In the genomic region with DNA sequence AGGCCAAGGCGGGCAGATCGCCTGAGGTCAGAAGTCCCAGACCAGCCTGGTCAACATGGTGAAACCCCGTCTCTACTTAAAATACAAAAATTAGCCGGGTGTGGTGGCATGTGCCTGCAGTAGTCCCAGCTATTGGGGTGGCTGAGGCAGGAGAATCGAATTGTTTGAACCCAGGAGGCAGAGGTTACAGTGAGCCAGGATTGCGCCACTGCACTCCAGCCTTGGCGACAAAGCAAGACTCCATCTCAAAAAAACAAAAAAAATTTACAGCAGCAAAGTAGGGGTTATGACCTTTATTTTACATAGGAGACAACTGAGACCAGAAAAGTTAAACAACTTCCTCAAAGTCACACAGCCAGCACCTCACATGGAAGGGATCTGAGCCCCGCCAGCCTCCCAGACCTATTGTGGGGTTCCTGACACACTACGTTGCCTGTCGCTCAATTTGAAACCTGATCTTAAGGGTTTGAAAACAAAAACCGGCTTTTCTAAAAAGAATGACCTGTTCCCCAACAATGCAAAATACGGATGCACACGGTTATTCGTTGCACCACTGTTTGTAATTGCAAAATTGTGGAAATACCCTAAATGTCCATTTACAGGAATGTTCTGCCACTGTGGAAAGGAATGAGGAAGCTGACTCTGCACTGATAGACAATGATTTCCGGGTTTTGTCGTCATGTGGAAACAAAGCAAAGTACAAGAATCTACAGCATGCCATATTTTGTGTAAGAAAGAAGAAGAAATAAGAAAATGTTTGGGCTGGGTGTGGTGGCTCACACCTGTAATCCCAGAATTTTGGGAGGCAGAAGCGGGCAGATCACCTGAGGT, we compare ENCODE assay signal across 11 cellular contexts.
A peak's percentile ranks its signal among the peaks of the same experiment; 100 is the strongest.
DNase-seq lines count a peak whose midpoint lies in the region; ATAC-seq, FAIRE-seq and TF ChIP-seq lines count a peak whose summit lies in the region.
"Had no signal": no experiment of that assay in that cellular context is flagged by ENCODE, and none has a peak within 500 bp of the region (broad histone marks: within the 10 kb centered on the region; RNA-seq: fewer than 3 reads in every experiment).

No MANE protein-coding gene starts in this region.

- 61% methylated on average over 17 of the region's 17 CpGs for WGBS in SK-N-SH (ENCODE audit: low lambda C conversion rate)
- 57 to 73% (median 68%) methylated on average over 15 to 17 of the region's 17 CpGs for WGBS in adrenal gland, 4 donors

- H3K4me3 ChIP-seq in SK-N-SH (ENCODE audit: low read depth in 2 of 2, low read length in 1 of 2) (no peak overlapping the region), adrenal gland (no peak overlapping the region), keratinocyte (ENCODE audit: control insufficient read depth in 2 of 3, extremely low read depth in 1 of 3, insufficient read depth in 2 of 3, low read depth in 1 of 3, low read length in 3 of 3) (no peak overlapping the region), upper lobe of right lung (no peak overlapping the region)

- intact Hi-C loops in adrenal gland (cut with DNase I), result no loop called here
- intact Hi-C loops in upper lobe of right lung (cut with DNase I), result no loop called here
- intact Hi-C loops in activated CD8-positive, alpha-beta T cell treated with anti-CD3 and anti-CD28 coated beads for 36 hours (cut with micrococcal nuclease), result no loop called here

- dilution Hi-C loops in keratinocyte (cut with MboI; ENCODE audit: extremely low pct_ligation_motif_present, low sequenced_read_pairs), result no loop called here

- H3K27ac Mint-ChIP-seq in chondrocyte (ENCODE audit: unreplicated experiment), result no peak overlapping the region
- no peak overlapping the region for H3K27ac Mint-ChIP-seq in activated CD8-positive, alpha-beta T cell treated with anti-CD3 and anti-CD28 coated beads for 36 hours

- no peaks in the 10 kb centered on the region for H3F3A ChIP-seq in SK-N-SH (replicated peaks; ENCODE audit: insufficient read depth)

- TF ChIP-seq RAD21 in SK-N-SH (IDR thresholded peaks at IDR 0.05; ENCODE audit: low read length), result no peak

- DNase-seq in SK-N-SH (no peak), adrenal gland (peak in 2 of 7 donors; percentile 40 to 41), keratinocyte (ENCODE audit: low read depth, low spot score) (peak; percentile 61), upper lobe of right lung (peak; percentile 72), chondrocyte (ENCODE audit: low spot score) (no peak), iPS-NIHi7 (ENCODE audit: extremely low spot score) (no peak)
- no peak for DNase-seq in activated CD8-positive, alpha-beta T cell treated with anti-CD3 and anti-CD28 coated beads for 36 hours
- DNase-seq: activated T-cell treated with anti-CD3 and anti-CD28 coated beads for 4 hours; NCI-H187 treated with DMSO at 0.1 percent for 48 hours; stimulated activated CD8-positive, alpha-beta memory T cell treated with anti-CD3 and anti-CD28 coated beads, Interleukin-4, amount 100 ng/mL, for 48 hours had no signal

- H3K27me3 ChIP-seq in SK-N-SH (ENCODE audit: insufficient read depth) (no peaks in the 10 kb centered on the region), adrenal gland (no peaks in the 10 kb centered on the region), keratinocyte (ENCODE audit: control insufficient read depth, extremely low read depth, insufficient read depth, low read length) (no peaks in the 10 kb centered on the region), upper lobe of right lung (no peaks in the 10 kb centered on the region)

- no peak overlapping the region; the same call in 1 of the 2 replicates for H2AFZ ChIP-seq in SK-N-SH (ENCODE audit: low read depth)
- H2AFZ ChIP-seq in keratinocyte (ENCODE audit: control insufficient read depth, low read length), result no peak overlapping the region

- TF ChIP-seq CTCF in SK-N-SH (IDR thresholded peaks at IDR 0.05), result no peak
- no peak for TF ChIP-seq CTCF in adrenal gland (IDR thresholded peaks at IDR 0.05)
- TF ChIP-seq CTCF in keratinocyte (optimal IDR thresholded peaks at IDR 0.05 in 1 of 3, IDR thresholded peaks at IDR 0.05 in 1 of 3, conservative IDR thresholded peaks at IDR 0.05 in 1 of 3; ENCODE audit: extremely low read depth in 1 of 3, insufficient read depth in 2 of 3, low read length in 3 of 3), result no peak
- TF ChIP-seq CTCF in upper lobe of right lung (IDR thresholded peaks at IDR 0.05), result no peak
- no peak for TF ChIP-seq CTCF in chondrocyte (IDR thresholded peaks at IDR 0.05)
- TF ChIP-seq CTCF in activated CD8-positive, alpha-beta T cell treated with anti-CD3 and anti-CD28 coated beads for 36 hours (IDR thresholded peaks at IDR 0.05), result no peak

- H3K4me2 ChIP-seq in SK-N-SH, result no peak overlapping the region
- H3K4me2 ChIP-seq in keratinocyte (ENCODE audit: control insufficient read depth, extremely low read depth, insufficient read depth, low read depth, low read length), result peak overlapping the region; percentile 3

- H4K20me1 ChIP-seq in SK-N-SH (ENCODE audit: insufficient read depth) (no peaks in the 10 kb centered on the region), keratinocyte (ENCODE audit: control insufficient read depth, extremely low read depth, insufficient read depth, low read length) (no peaks in the 10 kb centered on the region)

- no peak overlapping the region for H3K4me3 Mint-ChIP-seq in chondrocyte (ENCODE audit: unreplicated experiment)
- no peak overlapping the region for H3K4me3 Mint-ChIP-seq in activated CD8-positive, alpha-beta T cell treated with anti-CD3 and anti-CD28 coated beads for 36 hours

- H3K9me3 ChIP-seq in SK-N-SH (no peaks in the 10 kb centered on the region), adrenal gland (replicated peaks in 1 of 3) (no peaks in the 10 kb centered on the region), keratinocyte (ENCODE audit: control insufficient read depth, low read depth, low read length) (no peaks in the 10 kb centered on the region), upper lobe of right lung (no peaks in the 10 kb centered on the region)

- H3K9me2 ChIP-seq in SK-N-SH, result no peaks in the 10 kb centered on the region

- H3K4me1 ChIP-seq in SK-N-SH (ENCODE audit: control insufficient read depth in 1 of 2, insufficient read depth in 2 of 2, low read depth in 1 of 2, low read length in 1 of 2) (peaks cover 6 to 8% of the 10 kb centered on the region in 2 experiments; a peak in 2 of 4 replicates), adrenal gland (replicated peaks in 1 of 2) (peaks cover 11 to 32% of the 10 kb centered on the region in 2 donors), keratinocyte (ENCODE audit: control insufficient read depth, extremely low read depth, insufficient read depth, low read length) (peaks cover 9% of the 10 kb centered on the region), upper lobe of right lung (peaks cover 56% of the 10 kb centered on the region)

- H3K9ac ChIP-seq in SK-N-SH (no peak overlapping the region), keratinocyte (ENCODE audit: control insufficient read depth, extremely low read depth, insufficient read depth, low read length) (peak overlapping the region; percentile 19)

- peaks cover 27% of the 10 kb centered on the region for H3K27me3 Mint-ChIP-seq in chondrocyte (ENCODE audit: low read depth)
- peaks cover 7% of the 10 kb centered on the region for H3K27me3 Mint-ChIP-seq in activated CD8-positive, alpha-beta T cell treated with anti-CD3 and anti-CD28 coated beads for 36 hours

- ATAC-seq in SK-N-SH treated with all-trans-retinoic acid at 6 μM for 48 hours, result no peak
- ATAC-seq in upper lobe of right lung, result peak; percentile 74
- no peak for ATAC-seq in activated CD8-positive, alpha-beta T cell treated with anti-CD3 and anti-CD28 coated beads for 36 hours

- no peak for TF ChIP-seq EP300 in SK-N-SH (IDR thresholded peaks at IDR 0.05; ENCODE audit: borderline replicate concordance in 1 of 2, low read depth in 1 of 2, low read length in 1 of 2)

- no peak overlapping the region for H3K27ac ChIP-seq in SK-N-SH (ENCODE audit: low read depth in 2 of 2, low read length in 1 of 2)
- peak overlapping the region in 4 of 5 donors; percentile 19 to 82 (median 62) for H3K27ac ChIP-seq in adrenal gland
- H3K27ac ChIP-seq in keratinocyte (ENCODE audit: control insufficient read depth, insufficient read depth, low read length), result peak overlapping the region; percentile 63
- H3K27ac ChIP-seq in upper lobe of right lung, result peak overlapping the region; percentile 85

- no peaks in the 10 kb centered on the region for H3K36me3 ChIP-seq in SK-N-SH (replicated peaks in 1 of 2; ENCODE audit: control insufficient read depth in 1 of 2, insufficient read depth in 2 of 2, low read length in 1 of 2)
- no peaks in the 10 kb centered on the region for H3K36me3 ChIP-seq in adrenal gland (replicated peaks in 1 of 2)
- no peaks in the 10 kb centered on the region for H3K36me3 ChIP-seq in keratinocyte (ENCODE audit: control insufficient read depth in 2 of 2, extremely low read depth in 1 of 2, insufficient read depth in 2 of 2, low read length in 2 of 2)
- no peaks in the 10 kb centered on the region for H3K36me3 ChIP-seq in upper lobe of right lung

- no peaks in the 10 kb centered on the region for H3K36me3 Mint-ChIP-seq in chondrocyte (ENCODE audit: low read depth)
- H3K36me3 Mint-ChIP-seq in activated CD8-positive, alpha-beta T cell treated with anti-CD3 and anti-CD28 coated beads for 36 hours (ENCODE audit: low read depth), result no peaks in the 10 kb centered on the region

- peaks cover 3% of the 10 kb centered on the region for H3K4me1 Mint-ChIP-seq in chondrocyte (ENCODE audit: low read depth)
- peaks cover 7% of the 10 kb centered on the region for H3K4me1 Mint-ChIP-seq in activated CD8-positive, alpha-beta T cell treated with anti-CD3 and anti-CD28 coated beads for 36 hours (ENCODE audit: low read depth)

- FAIRE-seq in keratinocyte (lab: Jason Lieb, UNC), result peak; percentile 5

- TF ChIP-seq POLR2A in adrenal gland (IDR thresholded peaks at IDR 0.05), result no peak

- H3K9me1 ChIP-seq in keratinocyte (ENCODE audit: control insufficient read depth, extremely low read depth, insufficient read depth, low read length), result no peaks in the 10 kb centered on the region

- H3K79me2 ChIP-seq in SK-N-SH (ENCODE audit: insufficient read depth), result no peaks in the 10 kb centered on the region
- H3K79me2 ChIP-seq in keratinocyte (ENCODE audit: control insufficient read depth, insufficient read depth, low read length), result no peaks in the 10 kb centered on the region

- H3K9me3 Mint-ChIP-seq in chondrocyte (ENCODE audit: low read depth), result no peaks in the 10 kb centered on the region
- H3K9me3 Mint-ChIP-seq in activated CD8-positive, alpha-beta T cell treated with anti-CD3 and anti-CD28 coated beads for 36 hours, result no peaks in the 10 kb centered on the region

- CTCF ChIA-PET in SK-N-SH (lab: Yijun Ruan, JAX), result interaction anchor here (0.9 to 1.0 kb wide), 2 partner anchors 111 to 203 kb away, joined by 3 read pairs; no protein-coding TSS in a partner anchor
- CTCF ChIA-PET in activated CD8-positive, alpha-beta T cell treated with anti-CD3 and anti-CD28 coated beads for 36 hours (lab: Charles Lee), result no interaction called here

- POLR2A ChIA-PET in SK-N-SH (lab: Yijun Ruan, JAX), result no interaction called here
- POLR2A ChIA-PET in activated CD8-positive, alpha-beta T cell treated with anti-CD3 and anti-CD28 coated beads for 36 hours (lab: Charles Lee), result no interaction called here

TF ChIP-seq in SK-N-SH, 30 proteins besides CTCF, POLR2A, EP300 and RAD21 (continues in another document):
- no peak for TF ChIP-seq NRF1 (IDR thresholded peaks at IDR 0.05; ENCODE audit: low read depth, low read length)

TF ChIP-seq in SK-N-SH treated with all-trans-retinoic acid at 6 μM for 48 hours, 23 proteins besides CTCF, POLR2A, EP300 and RAD21 (continues in another document):
- TF ChIP-seq BACH2 (CRISPR knock-in tag; IDR thresholded peaks at IDR 0.05; ENCODE audit: borderline replicate concordance), result no peak

Comparison
In these comparisons a context has a peak if more than half of its experiments do, and no peak if none do; other contexts are left out.
1. DNase-seq: peak in keratinocyte (single experiment) and upper lobe of right lung (single experiment); none in SK-N-SH (single experiment), chondrocyte (single experiment), activated CD8-positive, alpha-beta T cell treated with anti-CD3 and anti-CD28 coated beads for 36 hours (single experiment) and iPS-NIHi7 (single experiment).
2. H3K27ac ChIP-seq: peak in adrenal gland (4 of 5), keratinocyte (single experiment) and upper lobe of right lung (single experiment); none in SK-N-SH (0 of 2).